Comparison of ENCODE assay signal across 8 cellular contexts in genomic region chr19:38361633-38362075, GRCh38. TPM values are rescaled to one million over a fixed set of nuclear protein-coding genes. Genes with fewer than 3 reads are reported as not detected.
DNase-seq lines count a peak whose midpoint lies in the region; ATAC-seq and TF ChIP-seq lines count a peak whose summit lies in the region.

No MANE protein-coding gene starts in this region.

- no TSS peak for BruUV-seq in PC-9 (replicated peaks; lab: Mats Ljungman, UMichigan)

- peaks cover 41% of the 10 kb centered on the region; the same call in 1 of the 2 replicates for H3K27me3 ChIP-seq in PC-9 (ENCODE audit: insufficient read depth, low read depth)
- no peaks in the 10 kb centered on the region for H3K27me3 ChIP-seq in naive thymus-derived CD4-positive, alpha-beta T cell (ENCODE audit: control insufficient read depth in 2 of 2, insufficient read depth in 2 of 2, low read length in 2 of 2)

- POLR2A ChIA-PET in PC-9 (lab: Charles Lee; ENCODE audit: unreplicated experiment), result interaction anchor here (0.5 to 0.7 kb wide), 2 partner anchors 43 to 981 kb away, joined by 4 to 8 read pairs; no protein-coding TSS in a partner anchor
- POLR2A ChIA-PET in naive thymus-derived CD4-positive, alpha-beta T cell (lab: Charles Lee), result no interaction called here

- peak overlapping the region; percentile 61 for H3K27ac Mint-ChIP-seq in activated T-helper 1 cell treated with anti-CD3 and anti-CD28 coated beads, Interleukin-12 subunit alpha, Interleukin-12 subunit beta, Interleukin-2, Interleukin-4 antibody, amounts not matched to agents 30 ng/mL and 10 ng/mL and 1 ng/mL, durations not matched to agents 14 hours and 24 hours and 36 hours
- H3K27ac Mint-ChIP-seq in naive thymus-derived CD4-positive, alpha-beta T cell, result no peak overlapping the region

- CTCF ChIA-PET in PC-9 (lab: Charles Lee), result interaction anchor here (0.7 kb wide), 1 partner anchor 408 kb away, joined by 4 read pairs; no protein-coding TSS in a partner anchor
- CTCF ChIA-PET in naive thymus-derived CD4-positive, alpha-beta T cell (lab: Charles Lee), result interaction anchor here (1.2 kb wide), 1 partner anchor 459 kb away, joined by 3 read pairs; no protein-coding TSS in a partner anchor

- peak; percentile 83 for ATAC-seq in naive thymus-derived CD4-positive, alpha-beta T cell

- H3K27ac ChIP-seq in PC-9, result no peak overlapping the region
- H3K27ac ChIP-seq in naive thymus-derived CD4-positive, alpha-beta T cell (ENCODE audit: low read depth, low read length), result no peak overlapping the region

- no peaks in the 10 kb centered on the region for H3K9me3 Mint-ChIP-seq in activated T-helper 1 cell treated with anti-CD3 and anti-CD28 coated beads, Interleukin-12 subunit alpha, Interleukin-12 subunit beta, Interleukin-2, Interleukin-4 antibody, amounts not matched to agents 30 ng/mL and 10 ng/mL and 1 ng/mL, durations not matched to agents 14 hours and 24 hours and 36 hours
- H3K9me3 Mint-ChIP-seq in naive thymus-derived CD4-positive, alpha-beta T cell, result no peaks in the 10 kb centered on the region

- H3K4me2 ChIP-seq in PC-9, result peak overlapping the region; percentile 98

- H3K36me3 Mint-ChIP-seq in activated T-helper 1 cell treated with anti-CD3 and anti-CD28 coated beads, Interleukin-12 subunit alpha, Interleukin-12 subunit beta, Interleukin-2, Interleukin-4 antibody, amounts not matched to agents 30 ng/mL and 10 ng/mL and 1 ng/mL, durations not matched to agents 14 hours and 24 hours and 36 hours (ENCODE audit: low read depth), result no peaks in the 10 kb centered on the region
- no peaks in the 10 kb centered on the region for H3K36me3 Mint-ChIP-seq in naive thymus-derived CD4-positive, alpha-beta T cell

- H4K20me1 ChIP-seq in PC-9 (ENCODE audit: insufficient read depth), result no peaks in the 10 kb centered on the region

- H3K79me2 ChIP-seq in PC-9 (ENCODE audit: low read depth), result no peaks in the 10 kb centered on the region

- peak overlapping the region; percentile 74 for H3K4me3 ChIP-seq in PC-9
- peak overlapping the region; percentile 53 for H3K4me3 ChIP-seq in fibroblast of mammary gland (ENCODE audit: control insufficient read depth, low read depth, low read length)
- peak overlapping the region; percentile 55 for H3K4me3 ChIP-seq in naive thymus-derived CD4-positive, alpha-beta T cell (ENCODE audit: low read length)

- peaks cover 30% of the 10 kb centered on the region for H3K27me3 Mint-ChIP-seq in activated T-helper 1 cell treated with anti-CD3 and anti-CD28 coated beads, Interleukin-12 subunit alpha, Interleukin-12 subunit beta, Interleukin-2, Interleukin-4 antibody, amounts not matched to agents 30 ng/mL and 10 ng/mL and 1 ng/mL, durations not matched to agents 14 hours and 24 hours and 36 hours (ENCODE audit: insufficient read depth)
- H3K27me3 Mint-ChIP-seq in naive thymus-derived CD4-positive, alpha-beta T cell, result peaks cover 0 to 38% (median 6%) of the 10 kb centered on the region in 5 donors

- H3K36me3 ChIP-seq in PC-9 (ENCODE audit: low read depth), result no peaks in the 10 kb centered on the region
- no peaks in the 10 kb centered on the region for H3K36me3 ChIP-seq in naive thymus-derived CD4-positive, alpha-beta T cell (ENCODE audit: control insufficient read depth in 2 of 3, insufficient read depth in 3 of 3, low read length in 3 of 3)

- no peaks in the 10 kb centered on the region for H3K9me2 ChIP-seq in PC-9 (ENCODE audit: insufficient read depth)

- intact Hi-C loops in PC-9 (cut with micrococcal nuclease; ENCODE audit: unreplicated experiment), result no loop called here
- intact Hi-C loops in activated T-helper 1 cell treated with anti-CD3 and anti-CD28 coated beads, Interleukin-12 subunit alpha, Interleukin-12 subunit beta, Interleukin-2, Interleukin-4 antibody, amounts not matched to agents 30 ng/mL and 10 ng/mL and 1 ng/mL, durations not matched to agents 14 hours and 24 hours and 36 hours (cut with micrococcal nuclease), result loop anchor here (1.0 to 2.0 kb wide), 6 partner anchors 13 to 489 kb away; partner anchors contain the start of genes GGN, PSMD8, SIPA1L3 and SPRED3
- intact Hi-C loops in naive thymus-derived CD4-positive, alpha-beta T cell (cut with micrococcal nuclease), result loop anchor here (1.0 kb wide), 4 partner anchors 13 to 45 kb away; partner anchors contain the start of genes PSMD8 (in 2 of the 2), GGN (in 1 of the 2) and SPRED3 (in 1 of the 2)

- H3F3A ChIP-seq in PC-9 (ENCODE audit: insufficient read depth, low read depth), result peaks cover 2% of the 10 kb centered on the region; the same call in 1 of the 2 replicates

- H2AFZ ChIP-seq in PC-9, result peak overlapping the region; percentile 94

- H3K9me3 ChIP-seq in PC-9 (ENCODE audit: insufficient read depth, low read depth), result no peaks in the 10 kb centered on the region
- no peaks in the 10 kb centered on the region for H3K9me3 ChIP-seq in naive thymus-derived CD4-positive, alpha-beta T cell (ENCODE audit: control insufficient read depth in 2 of 3, low read length in 3 of 3)

- H3K4me1 ChIP-seq in PC-9 (replicated peaks; ENCODE audit: insufficient read depth), result peaks cover 6% of the 10 kb centered on the region; the same call in 1 of the 2 replicates
- H3K4me1 ChIP-seq in naive thymus-derived CD4-positive, alpha-beta T cell (ENCODE audit: control insufficient read depth in 2 of 2, insufficient read depth in 2 of 2, low read length in 2 of 2), result peaks cover 0 to 6% of the 10 kb centered on the region in 2 donors

- no peak for TF ChIP-seq CTCF in PC-9 (conservative IDR thresholded peaks at IDR 0.05)
- no peak for TF ChIP-seq CTCF in fibroblast of mammary gland (conservative IDR thresholded peaks at IDR 0.05; ENCODE audit: control insufficient read depth, insufficient read depth, low read depth, low read length)

- peak; percentile 11 for DNase-seq in GM04503 (ENCODE audit: low read depth)
- DNase-seq in HUDEP-2 (lab: John Stamatoyannopoulos, UW; ENCODE audit: unreplicated experiment in 76 of 76), result peak in 66 of 76 experiments; percentile 28 to 90 (median 73)
- peak; percentile 60 to 84 for DNase-seq in PC-9
- DNase-seq in activated T-helper 1 cell treated with anti-CD3 and anti-CD28 coated beads, Interleukin-12 subunit alpha, Interleukin-12 subunit beta, Interleukin-2, Interleukin-4 antibody, amounts not matched to agents 30 ng/mL and 10 ng/mL and 1 ng/mL, durations not matched to agents 14 hours and 24 hours and 36 hours (ENCODE audit: low spot score), result peak; percentile 69
- DNase-seq in fibroblast of mammary gland (ENCODE audit: low read depth), result peak; percentile 52
- DNase-seq in naive thymus-derived CD4-positive, alpha-beta T cell, result peak in 8 of 9 donors; percentile 17 to 80 (median 34)
- peak in 5 of 6 experiments; percentile 24 to 67 (median 46) for DNase-seq in stimulated activated naive CD4-positive, alpha-beta T cell (lab: John Stamatoyannopoulos, UW)
- DNase-seq in putamen (ENCODE audit: low spot score), result no peak

- peak overlapping the region; percentile 90 for H3K4me3 Mint-ChIP-seq in activated T-helper 1 cell treated with anti-CD3 and anti-CD28 coated beads, Interleukin-12 subunit alpha, Interleukin-12 subunit beta, Interleukin-2, Interleukin-4 antibody, amounts not matched to agents 30 ng/mL and 10 ng/mL and 1 ng/mL, durations not matched to agents 14 hours and 24 hours and 36 hours
- H3K4me3 Mint-ChIP-seq in naive thymus-derived CD4-positive, alpha-beta T cell, result peak overlapping the region; percentile 62 to 94 (median 83)

- H3K4me1 Mint-ChIP-seq in activated T-helper 1 cell treated with anti-CD3 and anti-CD28 coated beads, Interleukin-12 subunit alpha, Interleukin-12 subunit beta, Interleukin-2, Interleukin-4 antibody, amounts not matched to agents 30 ng/mL and 10 ng/mL and 1 ng/mL, durations not matched to agents 14 hours and 24 hours and 36 hours (ENCODE audit: low read depth), result peaks cover 22% of the 10 kb centered on the region
- peaks cover 0 to 21% (median 15%) of the 10 kb centered on the region in 7 donors for H3K4me1 Mint-ChIP-seq in naive thymus-derived CD4-positive, alpha-beta T cell

RNA-seq across cellular contexts. Expression of gene PSMD8, which starts 12.7 kb away (rescaled TPM):
- 141 and 222 TPM in 2 replicates for total RNA-seq in PC-9 (2021)
- 292 and 298 TPM in 2 replicates for total RNA-seq in activated T-helper 1 cell treated with anti-CD3 and anti-CD28 coated beads, Interleukin-12 subunit alpha, Interleukin-12 subunit beta, Interleukin-2, Interleukin-4 antibody, amounts not matched to agents 30 ng/mL and 10 ng/mL and 1 ng/mL, durations not matched to agents 14 hours and 24 hours and 36 hours
- total RNA-seq in naive thymus-derived CD4-positive, alpha-beta T cell, result 100 to 1,000 TPM in 1 of 5 experiments, 10 to 100 TPM in 4; 68.4 to 181 (median 75.8) TPM
- polyA plus RNA-seq in naive thymus-derived CD4-positive, alpha-beta T cell, result 100 to 1,000 TPM; 141 to 144 TPM

RNA-seq across cellular contexts. Expression of gene CATSPERG, which starts 26.0 kb away (rescaled TPM):
- 11.7 and 12.4 TPM in 2 replicates for total RNA-seq in PC-9 (2021)
- 3.0 and 4.8 TPM in 2 replicates for total RNA-seq in activated T-helper 1 cell treated with anti-CD3 and anti-CD28 coated beads, Interleukin-12 subunit alpha, Interleukin-12 subunit beta, Interleukin-2, Interleukin-4 antibody, amounts not matched to agents 30 ng/mL and 10 ng/mL and 1 ng/mL, durations not matched to agents 14 hours and 24 hours and 36 hours
- 10 to 100 TPM in 4 of 5 experiments, 1 to 10 TPM in 1; 5.9 to 20.5 (median 18.1) TPM for total RNA-seq in naive thymus-derived CD4-positive, alpha-beta T cell
- 1 to 10 TPM in 1 of 2 donors, under 1 TPM in 1; 0.94 to 5.2 TPM for polyA plus RNA-seq in naive thymus-derived CD4-positive, alpha-beta T cell

RNA-seq across cellular contexts. Expression of gene GGN, which starts 26.2 kb away (rescaled TPM):
- 1.0 and 2.1 TPM in 2 replicates for total RNA-seq in PC-9 (2021)
- 0.17 and 0.39 TPM in 2 replicates for total RNA-seq in activated T-helper 1 cell treated with anti-CD3 and anti-CD28 coated beads, Interleukin-12 subunit alpha, Interleukin-12 subunit beta, Interleukin-2, Interleukin-4 antibody, amounts not matched to agents 30 ng/mL and 10 ng/mL and 1 ng/mL, durations not matched to agents 14 hours and 24 hours and 36 hours
- under 1 TPM in 3 of 5 experiments, not detected in 2; 0.29 to 0.60 (median 0.39) TPM for total RNA-seq in naive thymus-derived CD4-positive, alpha-beta T cell
- not detected for polyA plus RNA-seq in naive thymus-derived CD4-positive, alpha-beta T cell

RNA-seq across cellular contexts. Expression of gene SPRED3, which starts 26.8 kb away (rescaled TPM):
- 4.7 and 5.4 TPM in 2 replicates for total RNA-seq in PC-9 (2021)
- total RNA-seq in activated T-helper 1 cell treated with anti-CD3 and anti-CD28 coated beads, Interleukin-12 subunit alpha, Interleukin-12 subunit beta, Interleukin-2, Interleukin-4 antibody, amounts not matched to agents 30 ng/mL and 10 ng/mL and 1 ng/mL, durations not matched to agents 14 hours and 24 hours and 36 hours, result 2.2 and 2.6 TPM in 2 replicates
- 1 to 10 TPM; 1.6 to 2.9 (median 2.6) TPM for total RNA-seq in naive thymus-derived CD4-positive, alpha-beta T cell
- under 1 TPM; 0.12 to 0.22 TPM for polyA plus RNA-seq in naive thymus-derived CD4-positive, alpha-beta T cell

RNA-seq across cellular contexts. Expression of gene FAM98C, which starts 41.2 kb away (rescaled TPM):
- 15.8 and 19.5 TPM in 2 replicates for total RNA-seq in PC-9 (2021)
- total RNA-seq in activated T-helper 1 cell treated with anti-CD3 and anti-CD28 coated beads, Interleukin-12 subunit alpha, Interleukin-12 subunit beta, Interleukin-2, Interleukin-4 antibody, amounts not matched to agents 30 ng/mL and 10 ng/mL and 1 ng/mL, durations not matched to agents 14 hours and 24 hours and 36 hours, result 26.6 and 27.5 TPM in 2 replicates
- total RNA-seq in naive thymus-derived CD4-positive, alpha-beta T cell, result 10 to 100 TPM; 33.8 to 56.5 (median 44.7) TPM
- 10 to 100 TPM; 16.2 to 29.0 TPM for polyA plus RNA-seq in naive thymus-derived CD4-positive, alpha-beta T cell
